ENCODE assay signal across 14 cellular contexts in genomic region chr11:66603072-66603471, GRCh38. TPM values are rescaled to one million over a fixed set of nuclear protein-coding genes. Genes with fewer than 3 reads are reported as not detected.
DNase-seq lines count a peak whose midpoint lies in the region; TF ChIP-seq lines count a peak whose summit lies in the region.
"Had no signal": no experiment of that assay in that cellular context is flagged by ENCODE, and none has a peak within 500 bp of the region (broad histone marks: within the 10 kb centered on the region; RNA-seq: fewer than 3 reads in every experiment).

No MANE protein-coding gene starts in this region.

- H3K27me3 ChIP-seq in breast epithelium (no peaks in the 10 kb centered on the region), mammary epithelial cell (ENCODE audit: insufficient read depth, low read length) (no peaks in the 10 kb centered on the region), neuronal stem cell (ENCODE audit: control insufficient read depth in 3 of 3, insufficient read depth in 3 of 3, low read depth in 1 of 3, low read length in 3 of 3) (no peaks in the 10 kb centered on the region)
- H3K27me3 ChIP-seq: BLaER1 treated with 17β-estradiol and CSF1 and Interleukin-3, amounts not matched to agents 10 nM and 100 nM had no signal

- no peaks in the 10 kb centered on the region for H4K20me1 ChIP-seq in mammary epithelial cell (ENCODE audit: insufficient read depth, low read length)

- H2AFZ ChIP-seq in mammary epithelial cell (ENCODE audit: low read depth, low read length) = no peak overlapping the region
- no peak overlapping the region for H2AFZ ChIP-seq in neuronal stem cell (ENCODE audit: low read length)

- H3K27ac ChIP-seq in breast epithelium (peak overlapping the region; percentile 26 to 45), mammary epithelial cell (ENCODE audit: insufficient read depth, low read depth, low read length) (no peak overlapping the region), coronary artery (peak overlapping the region; percentile 4 to 69), neuronal stem cell (replicated peaks; ENCODE audit: low read length) (no peak overlapping the region)

- no peak for TF ChIP-seq POLR2A in breast epithelium (IDR thresholded peaks at IDR 0.05)

- TF ChIP-seq CTCF in breast epithelium (IDR thresholded peaks at IDR 0.05) (no peak), mammary epithelial cell (conservative IDR thresholded peaks at IDR 0.05 in 1 of 2, IDR thresholded peaks at IDR 0.05 in 1 of 2; ENCODE audit: extremely low read depth in 1 of 2, insufficient read depth in 1 of 2, low read depth in 1 of 2, low read length in 2 of 2) (no peak), coronary artery (IDR thresholded peaks at IDR 0.05) (no peak)

- H3K4me2 ChIP-seq in mammary epithelial cell (ENCODE audit: insufficient read depth, low read depth, low read length) (no peak overlapping the region), neuronal stem cell (ENCODE audit: insufficient read depth, low read length, poor library complexity, severe bottlenecking) (no peak overlapping the region)

- no peak overlapping the region for H3K4ac ChIP-seq in neuronal stem cell (ENCODE audit: low read length)

- CTCF ChIA-PET in mammary epithelial cell (lab: Charles Lee; ENCODE audit: low non-redundant PET) = no interaction called here

- no peak overlapping the region for H2AK5ac ChIP-seq in neuronal stem cell (ENCODE audit: low read depth, low read length)

- H2BK12ac ChIP-seq in neuronal stem cell (ENCODE audit: low read length) = no peak overlapping the region

- dilution Hi-C loops in mammary epithelial cell (cut with HindIII; ENCODE audit: low sequenced_read_pairs) = loop anchor here (5.0 kb wide), 1 partner anchor 74 kb away; the partner anchor contains the start of gene RBM4B

- DNase-seq in breast epithelium (ENCODE audit: low spot score in 2 of 2) (no peak), mammary epithelial cell (no peak), coronary artery (ENCODE audit: low spot score) (no peak), neuronal stem cell (ENCODE audit: low spot score) (no peak), Kasumi-1 (lab: John Stamatoyannopoulos, UW) (no peak), DMS114 treated with DMSO at 0.1 percent for 48 hours (lab: John Stamatoyannopoulos, UW; ENCODE audit: unreplicated experiment) (no peak)
- DNase-seq in activated effector memory CD4-positive, alpha-beta T cell treated with Interleukin-2 at 50 U/mL for 16 hours = no peak
- DNase-seq: 8988T; AML-193; CD4-positive, CD25-positive, alpha-beta regulatory T cell; GOT3; H9 had no signal

- H3K9me3 ChIP-seq in breast epithelium (no peaks in the 10 kb centered on the region), mammary epithelial cell (replicated peaks; ENCODE audit: insufficient read depth, low read length) (no peaks in the 10 kb centered on the region), neuronal stem cell (replicated peaks in 1 of 2; ENCODE audit: control insufficient read depth in 2 of 2, insufficient read depth in 1 of 2, low read depth in 1 of 2, low read length in 2 of 2) (peaks cover 0 to 1% of the 10 kb centered on the region in 2 donors)

- no peaks in the 10 kb centered on the region for H3K79me1 ChIP-seq in neuronal stem cell (ENCODE audit: low read depth, low read length)

- H3K36me3 ChIP-seq in breast epithelium = no peaks in the 10 kb centered on the region
- H3K36me3 ChIP-seq in mammary epithelial cell (ENCODE audit: insufficient read depth, low read length) = peaks cover 3% of the 10 kb centered on the region
- H3K36me3 ChIP-seq in neuronal stem cell (replicated peaks in 1 of 2; ENCODE audit: control insufficient read depth in 2 of 2, insufficient read depth in 2 of 2, low read length in 2 of 2) = peaks cover 34 to 82% of the 10 kb centered on the region in 2 donors

- in situ Hi-C loops in mammary epithelial cell (cut with MboI; ENCODE audit: low sequenced_read_pairs in 2 of 2) = no loop called here

- H3K23ac ChIP-seq in neuronal stem cell (ENCODE audit: low read depth, low read length, poor library complexity) = no peak overlapping the region

- H3K14ac ChIP-seq in neuronal stem cell (ENCODE audit: low read length) = peak overlapping the region; percentile 91

- H3K4me1 ChIP-seq in breast epithelium = peaks cover 0 to 8% of the 10 kb centered on the region in 2 donors
- H3K4me1 ChIP-seq in mammary epithelial cell (ENCODE audit: insufficient read depth, low read length) = peaks cover 16% of the 10 kb centered on the region
- peaks cover 0 to 1% of the 10 kb centered on the region in 2 donors for H3K4me1 ChIP-seq in neuronal stem cell (ENCODE audit: control insufficient read depth in 2 of 2, insufficient read depth in 1 of 2, low read depth in 1 of 2, low read length in 2 of 2)

- no peak overlapping the region for H2BK5ac ChIP-seq in neuronal stem cell (ENCODE audit: low read length)

- intact Hi-C loops in breast epithelium (cut with DNase I; ENCODE audit: low total_unique reads) (no loop called here), mammary epithelial cell (cut with micrococcal nuclease) (no loop called here)

- no peak overlapping the region for H4K91ac ChIP-seq in neuronal stem cell (ENCODE audit: low read depth, low read length, poor library complexity)

- H3K79me2 ChIP-seq in mammary epithelial cell (ENCODE audit: insufficient read depth, low read length) = no peaks in the 10 kb centered on the region

- 97% methylated on average over 6 of the region's 6 CpGs for WGBS in mammary epithelial cell (ENCODE audit: low coverage, missing lambda C conversion rate)
- no CpG with 5 or more reads among the region's 6 CpGs for WGBS in neuronal stem cell (ENCODE audit: extremely low coverage in 2 of 2, insufficient read length in 2 of 2, insufficient replicate concordance in 1 of 2), 2 donors

- H4K8ac ChIP-seq in neuronal stem cell (ENCODE audit: low read depth, low read length) = no peak overlapping the region

- H3K9ac ChIP-seq in mammary epithelial cell (ENCODE audit: insufficient read depth, low read length) = no peak overlapping the region
- peak overlapping the region; percentile 63 for H3K9ac ChIP-seq in neuronal stem cell (ENCODE audit: low read depth, low read length, poor library complexity)
- H3K9ac ChIP-seq: BLaER1 treated with 17β-estradiol and CSF1 and Interleukin-3, amounts not matched to agents 10 nM and 100 nM had no signal

- no peak overlapping the region for H2BK15ac ChIP-seq in neuronal stem cell (ENCODE audit: low read length)

- BruUV-seq in mammary epithelial cell (replicated peaks; lab: Mats Ljungman, UMichigan) = no TSS peak

- H2BK120ac ChIP-seq in neuronal stem cell (ENCODE audit: low read depth, low read length) = no peak overlapping the region

- no peak overlapping the region for H3K4me3 ChIP-seq in breast epithelium
- no peak overlapping the region for H3K4me3 ChIP-seq in mammary epithelial cell (replicated peaks in 1 of 3; ENCODE audit: insufficient read depth in 1 of 3, low read depth in 2 of 3, low read length in 3 of 3)
- no peak overlapping the region for H3K4me3 ChIP-seq in coronary artery
- no peak overlapping the region for H3K4me3 ChIP-seq in neuronal stem cell (ENCODE audit: low read length in 2 of 2)
- H3K4me3 ChIP-seq: BLaER1 treated with 17β-estradiol and CSF1 and Interleukin-3, amounts not matched to agents 10 nM and 100 nM had no signal

- H3K18ac ChIP-seq in neuronal stem cell (ENCODE audit: low read length) = no peak overlapping the region

RNA-seq across cellular contexts. Expression of gene CCS, which starts 10.1 kb away (rescaled TPM):
- total RNA-seq in breast epithelium (10 to 100 TPM; 27.5 to 44.2 (median 33.1) TPM), mammary epithelial cell (10 to 100 TPM; 21.3 to 31.2 TPM)
- polyA plus RNA-seq in mammary epithelial cell = 21.7 TPM
- 29.4 TPM for polyA minus RNA-seq in mammary epithelial cell
- polyA plus RNA-seq in neuronal stem cell (2013, experiment 1 of 2) = 39.5 TPM
- 39.5 TPM for polyA plus RNA-seq in neuronal stem cell (2013, experiment 2 of 2)

RNA-seq across cellular contexts. Expression of gene CCDC87, which starts 10.2 kb away (rescaled TPM):
- total RNA-seq in breast epithelium = under 1 TPM in 1 of 3 donors, not detected in 2; 0.15 TPM
- under 1 TPM; 0.31 to 0.83 TPM for total RNA-seq in mammary epithelial cell
- polyA plus RNA-seq in mammary epithelial cell = 0.22 TPM
- not detected for polyA minus RNA-seq in mammary epithelial cell
- polyA plus RNA-seq in neuronal stem cell (2013, experiment 1 of 2) = 0.13 TPM
- polyA plus RNA-seq in neuronal stem cell (2013, experiment 2 of 2) = 0.14 TPM
- total RNA-seq: Daoy had no signal
- polyA plus RNA-seq: CD4-positive, CD25-positive, alpha-beta regulatory T cell had no signal

RNA-seq across cellular contexts. Expression of gene RBM14, which starts 13.4 kb away (rescaled TPM):
- total RNA-seq in breast epithelium (10 to 100 TPM; 42.6 to 55.0 (median 54.6) TPM), mammary epithelial cell (10 to 100 TPM; 20.0 to 79.3 TPM)
- 31.2 TPM for polyA plus RNA-seq in mammary epithelial cell
- polyA minus RNA-seq in mammary epithelial cell = 81.0 TPM
- 52.5 TPM for polyA plus RNA-seq in neuronal stem cell (2013, experiment 1 of 2)
- polyA plus RNA-seq in neuronal stem cell (2013, experiment 2 of 2) = 53.0 TPM

RNA-seq across cellular contexts. Expression of gene CTSF, which starts 34.7 kb away (rescaled TPM):
- total RNA-seq in breast epithelium (100 to 1,000 TPM in 2 of 3 donors, 10 to 100 TPM in 1; 98.6 to 149 (median 116) TPM), mammary epithelial cell (10 to 100 TPM in 1 of 2 donors, 1 to 10 TPM in 1; 5.3 to 16.5 TPM)
- polyA plus RNA-seq in mammary epithelial cell = 3.8 TPM
- polyA minus RNA-seq in mammary epithelial cell = 0.93 TPM
- 1.3 TPM for polyA plus RNA-seq in neuronal stem cell (2013, experiment 1 of 2)
- polyA plus RNA-seq in neuronal stem cell (2013, experiment 2 of 2) = 1.2 TPM

RNA-seq across cellular contexts. Expression of gene RBM4, which starts 35.4 kb away (rescaled TPM):
- total RNA-seq in breast epithelium = 10 to 100 TPM; 73.9 to 98.3 (median 81.0) TPM
- 100 to 1,000 TPM in 1 of 2 donors, 10 to 100 TPM in 1; 65.2 to 117 TPM for total RNA-seq in mammary epithelial cell
- polyA plus RNA-seq in mammary epithelial cell = 181 TPM
- polyA minus RNA-seq in mammary epithelial cell = 133 TPM
- 112 TPM for polyA plus RNA-seq in neuronal stem cell (2013, experiment 1 of 2)
- 115 TPM for polyA plus RNA-seq in neuronal stem cell (2013, experiment 2 of 2)

Comparison
In these comparisons a context has a peak if more than half of its experiments do, and no peak if none do; other contexts are left out.
1. H3K27ac ChIP-seq: peak in breast epithelium (2 of 2) and coronary artery (2 of 2); none in mammary epithelial cell (single experiment) and neuronal stem cell (single experiment).